ENCODE assay signal across 26 cellular contexts in genomic region chr5:149028161-149028560, GRCh38. TPM values are rescaled to one million over a fixed set of nuclear protein-coding genes. Genes with fewer than 3 reads are reported as not detected.
"Had no signal": no experiment of that assay in that cellular context is flagged by ENCODE, and none has a peak within 500 bp of the region (broad histone marks: within the 10 kb centered on the region; RNA-seq: fewer than 3 reads in every experiment).

No MANE protein-coding gene starts in this region.

- H3K27me3 ChIP-seq: pancreas, right lobe of liver, sigmoid colon, stomach, thyroid gland, tibial nerve, upper lobe of left lung, vagina had no signal

- H3K36me3 ChIP-seq: pancreas, right lobe of liver, sigmoid colon, stomach, thoracic aorta, thyroid gland, upper lobe of left lung, vagina had no signal

- ATAC-seq: naive thymus-derived CD8-positive, alpha-beta T cell; pancreas; psoas muscle; right cardiac atrium; right lobe of liver; stimulated activated effector memory CD8-positive, alpha-beta T cell treated with anti-CD3 and anti-CD28 coated beads, Interleukin-12 subunit alpha, Interleukin-12 subunit beta, amount 100 ng/mL, for 72 hours; stimulated activated naive B cell treated with anti-CD40 and anti-IgM and Interleukin-4, amounts not matched to agents 10 μg/mL and 1 μg/mL and 100 μg/mL, for 72 hours had no signal

- H3K4me1 ChIP-seq: pancreas, right lobe of liver, sigmoid colon, thyroid gland, tibial nerve, upper lobe of left lung, vagina had no signal

- H3K36me3 Mint-ChIP-seq: naive B cell; naive thymus-derived CD8-positive, alpha-beta T cell; stimulated activated effector memory CD8-positive, alpha-beta T cell treated with anti-CD3 and anti-CD28 coated beads, Interleukin-12 subunit alpha, Interleukin-12 subunit beta, amount 100 ng/mL, for 72 hours; stimulated activated naive B cell treated with anti-CD40 and anti-IgM and Interleukin-4, amounts not matched to agents 10 μg/mL and 1 μg/mL and 100 μg/mL, for 72 hours had no signal

- H3K4me1 Mint-ChIP-seq: naive B cell; neural crest cell; stimulated activated naive B cell treated with anti-CD40 and anti-IgM and Interleukin-4, amounts not matched to agents 10 μg/mL and 1 μg/mL and 100 μg/mL, for 72 hours had no signal

- H3K4me3 ChIP-seq: pancreas, psoas muscle, right lobe of liver, sigmoid colon, stomach, thoracic aorta, thyroid gland, tibial nerve, upper lobe of left lung, vagina had no signal

- H3K4me3 Mint-ChIP-seq: naive B cell; naive thymus-derived CD8-positive, alpha-beta T cell; nephron progenitor cell; neural crest cell; stimulated activated effector memory CD8-positive, alpha-beta T cell treated with anti-CD3 and anti-CD28 coated beads, Interleukin-12 subunit alpha, Interleukin-12 subunit beta, amount 100 ng/mL, for 72 hours; stimulated activated naive B cell treated with anti-CD40 and anti-IgM and Interleukin-4, amounts not matched to agents 10 μg/mL and 1 μg/mL and 100 μg/mL, for 72 hours; stimulated activated naive CD8-positive, alpha-beta T cell treated with anti-CD3 and anti-CD28 coated beads, Interleukin-15, Interleukin-2, amounts not matched to agents 100 ng/mL and 50 ng/mL, for 24 hours had no signal

- H3K9me3 ChIP-seq: pancreas, psoas muscle, right lobe of liver, sigmoid colon, stomach, thoracic aorta, thyroid gland, tibial nerve, upper lobe of left lung, vagina had no signal

- H3K9me3 Mint-ChIP-seq: naive B cell; naive thymus-derived CD8-positive, alpha-beta T cell; nephron progenitor cell; stimulated activated effector memory CD8-positive, alpha-beta T cell treated with anti-CD3 and anti-CD28 coated beads, Interleukin-12 subunit alpha, Interleukin-12 subunit beta, amount 100 ng/mL, for 72 hours; stimulated activated naive B cell treated with anti-CD40 and anti-IgM and Interleukin-4, amounts not matched to agents 10 μg/mL and 1 μg/mL and 100 μg/mL, for 72 hours; stimulated activated naive CD8-positive, alpha-beta T cell treated with anti-CD3 and anti-CD28 coated beads, Interleukin-15, Interleukin-2, amounts not matched to agents 100 ng/mL and 50 ng/mL, for 24 hours had no signal

- DNase-seq: naive B cell; naive thymus-derived CD8-positive, alpha-beta T cell; nephron progenitor cell; occipital lobe; pancreas; psoas muscle; right cardiac atrium; right lobe of liver; sigmoid colon; small intestine; stimulated activated CD4-positive, alpha-beta T cell treated with anti-CD3 and anti-CD28 coated beads, Interleukin-15, amount 100 ng/mL, for 24 hours; stimulated activated CD4-positive, alpha-beta T cell treated with anti-CD3 and anti-CD28 coated beads, Interleukin-2, amount 100 ng/mL, for 24 hours; stimulated activated CD4-positive, alpha-beta T cell treated with anti-CD3 and anti-CD28 coated beads, Interleukin-2, amount 100 ng/mL, for 48 hours; stimulated activated CD4-positive, alpha-beta T cell treated with anti-CD3 and anti-CD28 coated beads, Interleukin-4, amount 100 ng/mL, for 24 hours; stimulated activated naive B cell treated with anti-CD40 and anti-IgM and Interleukin-4, amounts not matched to agents 10 μg/mL and 1 μg/mL and 100 μg/mL, for 72 hours; stimulated activated naive CD4-positive, alpha-beta T cell treated with Interleukin-2 at 50 U/mL for 16 hours; stomach; thyroid gland; trophoblast cell had no signal

- H3K27me3 Mint-ChIP-seq: stimulated activated naive B cell treated with anti-CD40 and anti-IgM and Interleukin-4, amounts not matched to agents 10 μg/mL and 1 μg/mL and 100 μg/mL, for 72 hours; stimulated activated naive CD8-positive, alpha-beta T cell treated with anti-CD3 and anti-CD28 coated beads, Interleukin-15, Interleukin-2, amounts not matched to agents 100 ng/mL and 50 ng/mL, for 24 hours had no signal

- H3K27ac Mint-ChIP-seq: naive thymus-derived CD8-positive, alpha-beta T cell; nephron progenitor cell; stimulated activated effector memory CD8-positive, alpha-beta T cell treated with anti-CD3 and anti-CD28 coated beads, Interleukin-12 subunit alpha, Interleukin-12 subunit beta, amount 100 ng/mL, for 72 hours; stimulated activated naive B cell treated with anti-CD40 and anti-IgM and Interleukin-4, amounts not matched to agents 10 μg/mL and 1 μg/mL and 100 μg/mL, for 72 hours; stimulated activated naive CD8-positive, alpha-beta T cell treated with anti-CD3 and anti-CD28 coated beads, Interleukin-15, Interleukin-2, amounts not matched to agents 100 ng/mL and 50 ng/mL, for 24 hours had no signal

- H3K27ac ChIP-seq: pancreas, psoas muscle, right lobe of liver, sigmoid colon, stomach, thoracic aorta, thyroid gland, tibial nerve, upper lobe of left lung, vagina had no signal

RNA-seq across cellular contexts. Expression of gene SH3TC2, which starts 34.7 kb away (rescaled TPM):
- total RNA-seq: naive thymus-derived CD8-positive, alpha-beta T cell had no signal
